Comparison of ENCODE assay signal across 14 cellular contexts in genomic region chr12:15545329-15545728, GRCh38.
A peak's percentile ranks its signal among the peaks of the same experiment; 100 is the strongest.
DNase-seq lines count a peak whose midpoint lies in the region.
"Had no signal": no experiment of that assay in that cellular context is flagged by ENCODE, and none has a peak within 500 bp of the region (broad histone marks: within the 10 kb centered on the region; RNA-seq: fewer than 3 reads in every experiment).

No MANE protein-coding gene starts in this region.

- no peaks in the 10 kb centered on the region for H3K9me3 ChIP-seq in trophoblast cell (ENCODE audit: insufficient read depth, low read depth, low read length)
- H3K9me3 ChIP-seq: BLaER1, left lung, ovary had no signal

- H3K4me3 Mint-ChIP-seq in IgD-negative memory B cell: peak overlapping the region; percentile 1 to 81 (median 30)
- peak overlapping the region; percentile 49 for H3K4me3 Mint-ChIP-seq in activated naive CD8-positive, alpha-beta T cell

- peak; percentile 33 for DNase-seq in SIG-M5 treated with dmso at 0.1 percent for 504 hours (lab: John Stamatoyannopoulos, UW; ENCODE audit: unreplicated experiment)
- DNase-seq in SIG-M5 (lab: John Stamatoyannopoulos, UW): no peak
- DNase-seq in trophoblast cell: no peak
- no peak for DNase-seq in stimulated activated CD4-positive, alpha-beta T cell treated with anti-CD3 and anti-CD28 coated beads, Interleukin-4, amount 100 ng/mL, for 24 hours
- DNase-seq in kidney tubule cell (ENCODE audit: low spot score): no peak
- no peak for DNase-seq in NCI-H2029 (lab: John Stamatoyannopoulos, UW)
- DNase-seq: activated CD4-positive, CD25-positive, alpha-beta regulatory T cell treated with anti-CD3 and anti-CD28 coated beads, Interleukin-2, amount 50 U/mL, for 72 hours; foreskin melanocyte; left lung; ovary had no signal

- H3K9ac ChIP-seq in trophoblast cell (ENCODE audit: low read length): no peak overlapping the region
- H3K9ac ChIP-seq: BLaER1 had no signal

- H4K8ac ChIP-seq in trophoblast cell (ENCODE audit: low read depth, low read length): no peak overlapping the region

- H3K79me2 ChIP-seq in trophoblast cell (ENCODE audit: control insufficient read depth, insufficient read depth, low read length, poor library complexity): no peaks in the 10 kb centered on the region

- H2BK120ac ChIP-seq in trophoblast cell (ENCODE audit: insufficient read depth, low read length, poor library complexity): no peak overlapping the region

- H3K9me3 Mint-ChIP-seq in IgD-negative memory B cell: no peaks in the 10 kb centered on the region
- peaks cover 9% of the 10 kb centered on the region for H3K9me3 Mint-ChIP-seq in activated naive CD8-positive, alpha-beta T cell (ENCODE audit: low read depth)

- H3K27ac ChIP-seq in trophoblast cell (ENCODE audit: low read depth, low read length): no peak overlapping the region
- H3K27ac ChIP-seq: 22Rv1, BLaER1, ovary had no signal

- H3K18ac ChIP-seq in trophoblast cell (ENCODE audit: low read length): no peak overlapping the region

- H2AFZ ChIP-seq in trophoblast cell (ENCODE audit: insufficient read depth, low read length, poor library complexity): no peak overlapping the region

- H3K27me3 Mint-ChIP-seq in IgD-negative memory B cell: no peaks in the 10 kb centered on the region
- no peaks in the 10 kb centered on the region for H3K27me3 Mint-ChIP-seq in activated naive CD8-positive, alpha-beta T cell

- no peak overlapping the region for H2BK12ac ChIP-seq in trophoblast cell (ENCODE audit: low read length)

- no peaks in the 10 kb centered on the region for H3K4me1 ChIP-seq in trophoblast cell (ENCODE audit: control insufficient read depth in 1 of 2, insufficient read depth in 2 of 2, low read length in 2 of 2)

- H3K79me1 ChIP-seq in trophoblast cell (ENCODE audit: low read length): no peaks in the 10 kb centered on the region

- H3K27me3 ChIP-seq in trophoblast cell (ENCODE audit: insufficient read depth, low read length): no peaks in the 10 kb centered on the region
- H3K27me3 ChIP-seq: BLaER1, left lung, ovary had no signal

- H3K4me2 ChIP-seq in trophoblast cell (ENCODE audit: low read length): no peak overlapping the region
- H3K4me2 ChIP-seq: BLaER1 had no signal

- no peak overlapping the region for H4K91ac ChIP-seq in trophoblast cell (ENCODE audit: low read depth, low read length)

- no peaks in the 10 kb centered on the region for H3K36me3 ChIP-seq in trophoblast cell (ENCODE audit: control insufficient read depth in 1 of 2, insufficient read depth in 2 of 2, low read length in 2 of 2)
- H3K36me3 ChIP-seq: BLaER1, left lung, ovary had no signal

- H3K4me3 ChIP-seq in trophoblast cell (ENCODE audit: low read depth, low read length): no peak overlapping the region
- H3K4me3 ChIP-seq: BLaER1, left lung, ovary had no signal

- no peak overlapping the region for H3K14ac ChIP-seq in trophoblast cell (ENCODE audit: low read length)

- H3K27ac Mint-ChIP-seq in IgD-negative memory B cell: peak overlapping the region in 2 of 3 donors; percentile 57 to 85
- H3K27ac Mint-ChIP-seq in activated naive CD8-positive, alpha-beta T cell: peak overlapping the region; percentile 93

- no peak overlapping the region for H2BK5ac ChIP-seq in trophoblast cell (ENCODE audit: low read depth, low read length, poor library complexity)

- H3K23ac ChIP-seq in trophoblast cell (ENCODE audit: low read length): peak overlapping the region; percentile 91

- H2AK5ac ChIP-seq in trophoblast cell (ENCODE audit: low read length): no peak overlapping the region

- no peak overlapping the region for H4K12ac ChIP-seq in trophoblast cell (ENCODE audit: low read depth, low read length)

- H3K4ac ChIP-seq in trophoblast cell (ENCODE audit: low read depth, low read length): no peak overlapping the region

- WGBS in trophoblast cell (ENCODE audit: extremely low coverage, insufficient coverage, insufficient read length): no CpG with 5 or more reads among the region's 1 CpG

- H3K4me1 Mint-ChIP-seq in IgD-negative memory B cell: peaks cover 24 to 46% (median 30%) of the 10 kb centered on the region in 3 donors
- peaks cover 54% of the 10 kb centered on the region for H3K4me1 Mint-ChIP-seq in activated naive CD8-positive, alpha-beta T cell (ENCODE audit: low read depth)

- H3K36me3 Mint-ChIP-seq in IgD-negative memory B cell: peaks cover 10% of the 10 kb centered on the region
- H3K36me3 Mint-ChIP-seq in activated naive CD8-positive, alpha-beta T cell: peaks cover 12% of the 10 kb centered on the region
